Comparison of ENCODE assay signal across 20 cellular contexts in genomic region chr14:53360821-53361220, GRCh38.
"Had no signal": no experiment of that assay in that cellular context is flagged by ENCODE, and none has a peak within 500 bp of the region (broad histone marks: within the 10 kb centered on the region; RNA-seq: fewer than 3 reads in every experiment).

No MANE protein-coding gene starts in this region.

- H3K36me3 ChIP-seq: left ventricle myocardium inferior, ovary, right atrium auricular region, right lobe of liver, spleen, tibial nerve, uterus had no signal

- ATAC-seq: naive thymus-derived CD4-positive, alpha-beta T cell; natural killer cell treated with Interleukin-12 subunit alpha and Interleukin-12 subunit beta and Interleukin-15 and Interleukin-18, amount 100 ng/mL, for 72 hours; right lobe of liver; stimulated activated memory B cell treated with anti-CD40 and anti-IgM and Interleukin-4, amounts not matched to agents 10 μg/mL and 1 μg/mL and 100 μg/mL, for 72 hours; stimulated activated naive CD8-positive, alpha-beta T cell treated with anti-CD3 and anti-CD28 coated beads, Interleukin-15, amount 100 ng/mL, for 72 hours had no signal

- H3K27ac ChIP-seq: hepatocyte, left ventricle myocardium inferior, ovary, right atrium auricular region, right lobe of liver, spleen, tibial nerve, uterus had no signal

- H3K27me3 ChIP-seq: hepatocyte, ovary, right atrium auricular region, right lobe of liver, spleen, tibial nerve, uterus had no signal

- FAIRE-seq: small intestine had no signal

- H3K4me3 Mint-ChIP-seq: naive thymus-derived CD4-positive, alpha-beta T cell; natural killer cell treated with Interleukin-12 subunit alpha and Interleukin-12 subunit beta and Interleukin-15 and Interleukin-18, amount 100 ng/mL, for 72 hours; stimulated activated memory B cell treated with anti-CD40 and anti-IgM and Interleukin-4, amounts not matched to agents 10 μg/mL and 1 μg/mL and 100 μg/mL, for 72 hours; stimulated activated naive CD8-positive, alpha-beta T cell treated with anti-CD3 and anti-CD28 coated beads, Interleukin-15, amount 100 ng/mL, for 72 hours; type B pancreatic cell had no signal

- H3K27ac Mint-ChIP-seq: naive thymus-derived CD4-positive, alpha-beta T cell; natural killer cell treated with Interleukin-12 subunit alpha and Interleukin-12 subunit beta and Interleukin-15 and Interleukin-18, amount 100 ng/mL, for 72 hours; progenitor cell of endocrine pancreas; stimulated activated memory B cell treated with anti-CD40 and anti-IgM and Interleukin-4, amounts not matched to agents 10 μg/mL and 1 μg/mL and 100 μg/mL, for 72 hours; stimulated activated naive CD8-positive, alpha-beta T cell treated with anti-CD3 and anti-CD28 coated beads, Interleukin-15, amount 100 ng/mL, for 72 hours; type B pancreatic cell had no signal

- H3K4me1 ChIP-seq: right lobe of liver, spleen, uterus had no signal

- H3K79me2 ChIP-seq: hepatocyte had no signal

- H3K36me3 Mint-ChIP-seq: natural killer cell treated with Interleukin-12 subunit alpha and Interleukin-12 subunit beta and Interleukin-15 and Interleukin-18, amount 100 ng/mL, for 72 hours; stimulated activated memory B cell treated with anti-CD40 and anti-IgM and Interleukin-4, amounts not matched to agents 10 μg/mL and 1 μg/mL and 100 μg/mL, for 72 hours; type B pancreatic cell had no signal

- H3K4me2 ChIP-seq: hepatocyte had no signal

- H3K4me3 ChIP-seq: hepatocyte, left ventricle myocardium inferior, lung, ovary, right atrium auricular region, right lobe of liver, spleen, tibial nerve, uterus had no signal

- H3K4me1 Mint-ChIP-seq: naive thymus-derived CD4-positive, alpha-beta T cell; stimulated activated memory B cell treated with anti-CD40 and anti-IgM and Interleukin-4, amounts not matched to agents 10 μg/mL and 1 μg/mL and 100 μg/mL, for 72 hours; stimulated activated naive CD8-positive, alpha-beta T cell treated with anti-CD3 and anti-CD28 coated beads, Interleukin-15, amount 100 ng/mL, for 72 hours had no signal

- DNase-seq: islet precursor cell; left ventricle myocardium inferior; naive thymus-derived CD4-positive, alpha-beta T cell; ovary; right lobe of liver; small intestine; spleen; stimulated activated CD4-positive, alpha-beta T cell treated with anti-CD3 and anti-CD28 coated beads, Interleukin-4, amount 100 ng/mL, for 24 hours; stimulated activated naive CD4-positive, alpha-beta T cell treated with Interleukin-2 at 50 U/mL for 16 hours; stimulated activated naive CD8-positive, alpha-beta T cell treated with anti-CD3 and anti-CD28 coated beads, Interleukin-15, amount 100 ng/mL, for 72 hours; substantia nigra; uterus had no signal

- H3K27me3 Mint-ChIP-seq: naive thymus-derived CD4-positive, alpha-beta T cell; natural killer cell treated with Interleukin-12 subunit alpha and Interleukin-12 subunit beta and Interleukin-15 and Interleukin-18, amount 100 ng/mL, for 72 hours; progenitor cell of endocrine pancreas; stimulated activated memory B cell treated with anti-CD40 and anti-IgM and Interleukin-4, amounts not matched to agents 10 μg/mL and 1 μg/mL and 100 μg/mL, for 72 hours; stimulated activated naive CD8-positive, alpha-beta T cell treated with anti-CD3 and anti-CD28 coated beads, Interleukin-15, amount 100 ng/mL, for 72 hours; type B pancreatic cell had no signal

- H3K9me3 ChIP-seq: ovary, right atrium auricular region, right lobe of liver, tibial nerve, uterus had no signal
